Comparison of ENCODE assay signal across 8 cellular contexts in genomic region chr7:151875862-151876111, GRCh38. TPM values are rescaled to one million over a fixed set of nuclear protein-coding genes. Genes with fewer than 3 reads are reported as not detected.
A peak's percentile ranks its signal among the peaks of the same experiment; 100 is the strongest.
DNase-seq lines count a peak whose midpoint lies in the region; FAIRE-seq and TF ChIP-seq lines count a peak whose summit lies in the region.

No MANE protein-coding gene starts in this region.

- H3K79me2 ChIP-seq in astrocyte (ENCODE audit: insufficient read depth, low read length): no peaks in the 10 kb centered on the region

- FAIRE-seq in astrocyte (lab: Jason Lieb, UNC) (no peak), GM19239 (lab: Jason Lieb, UNC) (no peak)

- H3K4me1 ChIP-seq in astrocyte (ENCODE audit: insufficient read depth, low read length): peaks cover 11% of the 10 kb centered on the region

- H3K9me3 ChIP-seq in astrocyte (ENCODE audit: insufficient read depth, low read depth, low read length): no peaks in the 10 kb centered on the region

- H4K20me1 ChIP-seq in astrocyte (ENCODE audit: insufficient read depth, low read length): no peaks in the 10 kb centered on the region

- peak overlapping the region; percentile 80 for H2AFZ ChIP-seq in astrocyte (ENCODE audit: low read depth, low read length)

- peaks cover 3% of the 10 kb centered on the region for H3K9me3 Mint-ChIP-seq in astrocyte (ENCODE audit: unreplicated experiment)
- no peaks in the 10 kb centered on the region for H3K9me3 Mint-ChIP-seq in immature natural killer cell

- H3K27ac Mint-ChIP-seq in astrocyte (ENCODE audit: unreplicated experiment) (no peak overlapping the region), immature natural killer cell (peak overlapping the region; percentile 76 to 93 (median 88))

- H3K27me3 Mint-ChIP-seq in astrocyte (ENCODE audit: low read depth, unreplicated experiment) (peaks cover 59% of the 10 kb centered on the region), immature natural killer cell (ENCODE audit: low read depth in 3 of 3) (peaks cover 9 to 22% (median 19%) of the 10 kb centered on the region in 3 donors)

- H3K4me3 Mint-ChIP-seq in astrocyte (ENCODE audit: unreplicated experiment): peak overlapping the region; percentile 87
- H3K4me3 Mint-ChIP-seq in immature natural killer cell: peak overlapping the region; percentile 88 to 97 (median 94)

- H3K9ac ChIP-seq in astrocyte (ENCODE audit: low read length): peak overlapping the region; percentile 52

- no peak for TF ChIP-seq CTCF in astrocyte (IDR thresholded peaks at IDR 0.05; ENCODE audit: insufficient read depth, low read depth, low read length)

- DNase-seq in activated T-cell treated with anti-CD3 and anti-CD28 coated beads for 1 hour (ENCODE audit: low read depth) (peak; percentile 65), astrocyte (ENCODE audit: low read depth) (no peak), immature natural killer cell (no peak), substantia nigra (lab: John Stamatoyannopoulos, UW) (peak in 9 of 49 donors; percentile 34 to 64 (median 48)), DMS 273 treated with DMSO at 0.1 percent for 48 hours (lab: John Stamatoyannopoulos, UW) (no peak), GM19239 (ENCODE audit: insufficient read length, low spot score) (no peak), NCI-H146 treated with DMSO at 0.1 percent for 48 hours (lab: John Stamatoyannopoulos, UW; ENCODE audit: unreplicated experiment) (no peak)
- DNase-seq in activated T-cell treated with anti-CD3 and anti-CD28 coated beads, Interleukin-2, amount 50 U/mL, for 48 hours: no peak

- peaks cover 28% of the 10 kb centered on the region for H3K27me3 ChIP-seq in astrocyte (ENCODE audit: insufficient read depth, low read length)

- H3K36me3 Mint-ChIP-seq in astrocyte (ENCODE audit: low read depth, unreplicated experiment) (no peaks in the 10 kb centered on the region), immature natural killer cell (no peaks in the 10 kb centered on the region)

- peak overlapping the region; percentile 58 for H3K4me3 ChIP-seq in astrocyte (ENCODE audit: insufficient read depth, low read depth, low read length)

- H3K4me1 Mint-ChIP-seq in astrocyte (ENCODE audit: low read depth, unreplicated experiment) (no peaks in the 10 kb centered on the region), immature natural killer cell (peaks cover 22 to 34% of the 10 kb centered on the region in 2 donors)

- H3K36me3 ChIP-seq in astrocyte (ENCODE audit: insufficient read depth, low read length): no peaks in the 10 kb centered on the region

- H3K27ac ChIP-seq in astrocyte (ENCODE audit: low read depth, low read length) (no peak overlapping the region), substantia nigra (ENCODE audit: low read depth, low read length, poor library complexity, severe bottlenecking) (peak overlapping the region; percentile 74)

- H3K4me2 ChIP-seq in astrocyte (ENCODE audit: low read length): peak overlapping the region; percentile 96

RNA-seq across cellular contexts. Expression of gene PRKAG2, which starts 1.1 kb away (rescaled TPM):
- total RNA-seq in astrocyte: 26.9 and 40.7 TPM in 2 replicates
- 10 to 100 TPM; 14.7 to 22.5 (median 19.1) TPM for polyA plus RNA-seq in immature natural killer cell
